Comparison of ENCODE assay signal across 22 cellular contexts in the genomic region with DNA sequence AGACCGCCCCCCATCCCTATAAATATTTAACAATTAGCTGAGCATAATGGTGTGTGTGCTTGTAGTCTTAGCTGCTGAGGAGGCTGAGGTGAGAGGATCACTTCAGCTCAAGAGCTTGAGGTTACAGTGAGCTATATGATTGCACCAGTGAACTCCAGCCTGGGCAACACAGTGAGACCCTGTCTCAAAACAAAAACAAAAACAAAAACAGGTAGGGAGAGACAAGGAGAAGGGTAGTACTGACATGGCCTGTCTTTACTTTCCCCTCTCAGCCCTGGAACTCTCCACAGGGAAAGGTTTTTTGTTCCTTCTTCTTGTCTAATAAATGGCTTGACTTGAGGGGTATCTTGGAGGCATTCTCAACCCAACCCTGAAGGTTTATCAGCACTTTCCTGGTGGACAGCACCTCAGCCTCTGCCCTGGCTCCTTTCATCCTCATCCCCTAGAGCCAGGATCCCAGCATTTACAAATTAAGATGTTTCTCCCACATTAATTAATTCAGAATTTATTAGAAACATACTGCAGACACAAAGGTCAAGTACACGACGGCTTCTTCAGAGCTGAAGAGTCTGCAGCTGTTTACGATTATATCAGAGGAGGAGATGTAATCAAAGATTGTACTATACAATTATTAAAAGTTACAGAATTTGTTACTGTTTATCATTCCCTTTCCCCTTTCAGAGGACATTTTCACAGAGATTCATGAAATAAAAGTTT.
A peak's percentile ranks its signal among the peaks of the same experiment; 100 is the strongest.
DNase-seq lines count a peak whose midpoint lies in the region; ATAC-seq and TF ChIP-seq lines count a peak whose summit lies in the region.
"Had no signal": no experiment of that assay in that cellular context is flagged by ENCODE, and none has a peak within 500 bp of the region (broad histone marks: within the 10 kb centered on the region; RNA-seq: fewer than 3 reads in every experiment).

No MANE protein-coding gene starts in this region.

- peaks cover 29% of the 10 kb centered on the region for H4K20me1 ChIP-seq in IMR-90 (ENCODE audit: insufficient read depth, low read length)

- H3K27me3 ChIP-seq in IMR-90 (ENCODE audit: control insufficient read depth, insufficient read depth, low read length) (no peaks in the 10 kb centered on the region), colonic mucosa (no peaks in the 10 kb centered on the region)
- H3K27me3 ChIP-seq: foreskin keratinocyte, transverse colon had no signal

- no peak overlapping the region for H4K8ac ChIP-seq in IMR-90 (ENCODE audit: low read depth in 2 of 2, low read length in 2 of 2)

- H4K91ac ChIP-seq in IMR-90 (ENCODE audit: insufficient read depth, low read depth, low read length): no peak overlapping the region

- H2AFZ ChIP-seq in IMR-90 (replicated peaks; ENCODE audit: low read length, poor library complexity): no peak overlapping the region

- H3K9ac ChIP-seq in IMR-90 (ENCODE audit: low read depth, low read length) (no peak overlapping the region), colonic mucosa (ENCODE audit: low read depth in 2 of 2, low read length in 2 of 2) (no peak overlapping the region)

- no peak overlapping the region for H2AK5ac ChIP-seq in IMR-90 (ENCODE audit: low read depth, low read length)

- intact Hi-C loops in IMR-90 (cut with micrococcal nuclease): no loop called here
- intact Hi-C loops in colonic mucosa (cut with DNase I): loop anchor here (10.0 kb wide), 1 partner anchor 62 kb away; no protein-coding TSS in a partner anchor

- H3K18ac ChIP-seq in IMR-90 (ENCODE audit: low read depth, low read length): no peak overlapping the region

- no peak overlapping the region for H2BK20ac ChIP-seq in IMR-90 (ENCODE audit: low read depth, low read length)

- no peak overlapping the region for H3K56ac ChIP-seq in IMR-90 (ENCODE audit: extremely low read depth, insufficient read depth, low read length)

- no peak overlapping the region for H3K23ac ChIP-seq in IMR-90 (ENCODE audit: low read depth, low read length)

- WGBS in IMR-90 (ENCODE audit: extremely low coverage in 2 of 2, insufficient read length in 1 of 2), 2 experiments: no CpG with 5 or more reads among the region's 4 CpGs

- DNase-seq in IMR-90: no peak
- peak; percentile 31 for DNase-seq in astrocyte of the hippocampus (ENCODE audit: low read depth, low spot score)
- peak; percentile 67 for DNase-seq in left kidney (ENCODE audit: low read depth, low spot score)
- DNase-seq in NCI-H2107 treated with DMSO at 0.1 percent for 48 hours (lab: John Stamatoyannopoulos, UW; ENCODE audit: unreplicated experiment): no peak
- DNase-seq in activated naive CD8-positive, alpha-beta T cell treated with anti-CD3 and anti-CD28 coated beads for 36 hours: no peak
- no peak for DNase-seq in NCI-H2196 treated with DMSO at 0.1 percent for 48 hours (lab: John Stamatoyannopoulos, UW; ENCODE audit: unreplicated experiment)
- no peak for DNase-seq in colonic mucosa
- DNase-seq: activated CD4-positive, alpha-beta T cell treated with anti-CD3 and anti-CD28 coated beads, Interleukin-2, amount 10 ng/mL, durations not matched to agents 24 days and 14 days; activated effector memory CD4-positive, alpha-beta T cell treated with Interleukin-2 at 50 U/mL for 16 hours; CD8-positive, alpha-beta memory T cell; cortex of kidney; foreskin keratinocyte; H9; mesendoderm; naive thymus-derived CD8-positive, alpha-beta T cell; NCI-H1105; NCI-H2081 treated with DMSO at 0.1 percent for 48 hours; NCI-H510A; stimulated activated naive B cell treated with anti-CD40 and anti-IgM and Interleukin-4, amounts not matched to agents 10 μg/mL and 1 μg/mL and 100 μg/mL, for 72 hours; transverse colon had no signal

- H3K36me3 ChIP-seq in IMR-90 (ENCODE audit: control insufficient read depth, insufficient read depth, low read length) (no peaks in the 10 kb centered on the region; the same call in 1 of the 2 replicates), colonic mucosa (no peaks in the 10 kb centered on the region)

- H3K36me3 Mint-ChIP-seq in stimulated activated memory B cell treated with anti-CD40 and anti-IgM and Interleukin-4, amounts not matched to agents 10 μg/mL and 1 μg/mL and 100 μg/mL, for 72 hours: peaks cover 7% of the 10 kb centered on the region
- H3K36me3 Mint-ChIP-seq in activated naive CD8-positive, alpha-beta T cell treated with anti-CD3 and anti-CD28 coated beads for 36 hours: peaks cover 3% of the 10 kb centered on the region

- ATAC-seq in IMR-90 (ENCODE audit: low read depth): peak; percentile 48; the same call in 1 of the 2 replicates
- ATAC-seq in stimulated activated memory B cell treated with anti-CD40 and anti-IgM and Interleukin-4, amounts not matched to agents 10 μg/mL and 1 μg/mL and 100 μg/mL, for 72 hours: no peak
- ATAC-seq: foreskin keratinocyte; naive thymus-derived CD8-positive, alpha-beta T cell had no signal

- dilution Hi-C loops in IMR-90 (cut with HindIII; ENCODE audit: low sequenced_read_pairs, unreplicated experiment): no loop called here

- no peak overlapping the region for H2AK9ac ChIP-seq in IMR-90 (replicated peaks; ENCODE audit: low read depth, low read length, poor library complexity)

- H2BK120ac ChIP-seq in IMR-90 (ENCODE audit: low read depth, low read length): no peak overlapping the region

- no peak overlapping the region for H2BK15ac ChIP-seq in IMR-90 (ENCODE audit: low read depth, low read length)

- BruUV-seq in IMR-90 (replicated peaks; lab: Mats Ljungman, UMichigan): no TSS peak

- no peak overlapping the region for H3K14ac ChIP-seq in IMR-90 (replicated peaks; ENCODE audit: low read depth, low read length)

- CTCF ChIA-PET in IMR-90 (lab: Yijun Ruan, JAX): no interaction called here

- H3K27ac Mint-ChIP-seq in stimulated activated memory B cell treated with anti-CD40 and anti-IgM and Interleukin-4, amounts not matched to agents 10 μg/mL and 1 μg/mL and 100 μg/mL, for 72 hours: peak overlapping the region; percentile 42
- H3K27ac Mint-ChIP-seq in activated naive CD8-positive, alpha-beta T cell treated with anti-CD3 and anti-CD28 coated beads for 36 hours: no peak overlapping the region
- H3K27ac Mint-ChIP-seq: activated CD4-positive, alpha-beta T cell treated with anti-CD3 and anti-CD28 coated beads, Interleukin-2, amount 10 ng/mL, durations not matched to agents 24 days and 14 days; H9; stimulated activated naive B cell treated with anti-CD40 and anti-IgM and Interleukin-4, amounts not matched to agents 10 μg/mL and 1 μg/mL and 100 μg/mL, for 72 hours had no signal

- TF ChIP-seq RAD21 in IMR-90 (IDR thresholded peaks at IDR 0.05; ENCODE audit: low read length): no peak

- H3K4me1 ChIP-seq in IMR-90 (ENCODE audit: control insufficient read depth, insufficient read depth, low read length): no peaks in the 10 kb centered on the region; the same call in 1 of the 2 replicates
- peaks cover 8% of the 10 kb centered on the region for H3K4me1 ChIP-seq in colonic mucosa

- H4K5ac ChIP-seq in IMR-90 (ENCODE audit: low read depth, low read length): no peak overlapping the region

- no peaks in the 10 kb centered on the region for H3K27me3 Mint-ChIP-seq in stimulated activated memory B cell treated with anti-CD40 and anti-IgM and Interleukin-4, amounts not matched to agents 10 μg/mL and 1 μg/mL and 100 μg/mL, for 72 hours
- no peaks in the 10 kb centered on the region for H3K27me3 Mint-ChIP-seq in activated naive CD8-positive, alpha-beta T cell treated with anti-CD3 and anti-CD28 coated beads for 36 hours
- H3K27me3 Mint-ChIP-seq: activated CD4-positive, alpha-beta T cell treated with anti-CD3 and anti-CD28 coated beads, Interleukin-2, amount 10 ng/mL, durations not matched to agents 24 days and 14 days; CD8-positive, alpha-beta memory T cell; naive thymus-derived CD8-positive, alpha-beta T cell; stimulated activated naive B cell treated with anti-CD40 and anti-IgM and Interleukin-4, amounts not matched to agents 10 μg/mL and 1 μg/mL and 100 μg/mL, for 72 hours had no signal

- TF ChIP-seq POLR2A in IMR-90 (IDR thresholded peaks at IDR 0.05; ENCODE audit: low read depth, low read length): no peak

- in situ Hi-C loops in IMR-90 (cut with MboI; ENCODE audit: low sequenced_read_pairs): no loop called here

- H3K79me1 ChIP-seq in IMR-90 (ENCODE audit: low read depth in 1 of 2, low read length in 2 of 2): peaks cover 31 to 44% of the 10 kb centered on the region in 2 experiments

- H3K4ac ChIP-seq in IMR-90 (ENCODE audit: low read depth, low read length): no peak overlapping the region

- H3K27ac ChIP-seq in IMR-90 (ENCODE audit: insufficient read depth, low read length): no peak overlapping the region
- no peak overlapping the region for H3K27ac ChIP-seq in colonic mucosa
- H3K27ac ChIP-seq: foreskin keratinocyte, RWPE1 had no signal

- H3K4me3 Mint-ChIP-seq in stimulated activated memory B cell treated with anti-CD40 and anti-IgM and Interleukin-4, amounts not matched to agents 10 μg/mL and 1 μg/mL and 100 μg/mL, for 72 hours: no peak overlapping the region
- no peak overlapping the region for H3K4me3 Mint-ChIP-seq in activated naive CD8-positive, alpha-beta T cell treated with anti-CD3 and anti-CD28 coated beads for 36 hours
- H3K4me3 Mint-ChIP-seq: activated CD4-positive, alpha-beta T cell treated with anti-CD3 and anti-CD28 coated beads, Interleukin-2, amount 10 ng/mL, durations not matched to agents 24 days and 14 days; CD8-positive, alpha-beta memory T cell; H9; naive thymus-derived CD8-positive, alpha-beta T cell had no signal

- peaks cover 5% of the 10 kb centered on the region for H3K9me1 ChIP-seq in IMR-90 (ENCODE audit: insufficient read depth, low read length)

- H3K9me3 ChIP-seq in IMR-90 (ENCODE audit: control insufficient read depth, insufficient read depth, low read length): no peaks in the 10 kb centered on the region
- H3K9me3 ChIP-seq in colonic mucosa: no peaks in the 10 kb centered on the region
- H3K9me3 ChIP-seq: transverse colon had no signal

- no peak overlapping the region for H2BK5ac ChIP-seq in IMR-90 (ENCODE audit: low read depth, low read length, poor library complexity, severe bottlenecking)

- no peak for TF ChIP-seq CTCF in IMR-90 (conservative IDR thresholded peaks at IDR 0.05; ENCODE audit: low read depth, low read length)
- no peak for TF ChIP-seq CTCF in colonic mucosa (IDR thresholded peaks at IDR 0.05)

- H3K9me3 Mint-ChIP-seq in stimulated activated memory B cell treated with anti-CD40 and anti-IgM and Interleukin-4, amounts not matched to agents 10 μg/mL and 1 μg/mL and 100 μg/mL, for 72 hours: no peaks in the 10 kb centered on the region
- no peaks in the 10 kb centered on the region for H3K9me3 Mint-ChIP-seq in activated naive CD8-positive, alpha-beta T cell treated with anti-CD3 and anti-CD28 coated beads for 36 hours
- H3K9me3 Mint-ChIP-seq: activated CD4-positive, alpha-beta T cell treated with anti-CD3 and anti-CD28 coated beads, Interleukin-2, amount 10 ng/mL, durations not matched to agents 24 days and 14 days; CD8-positive, alpha-beta memory T cell; H9; naive thymus-derived CD8-positive, alpha-beta T cell had no signal

- no peak overlapping the region for H3K4me3 ChIP-seq in IMR-90 (ENCODE audit: insufficient read depth, low read depth, low read length)
- no peak overlapping the region for H3K4me3 ChIP-seq in colonic mucosa
- H3K4me3 ChIP-seq: transverse colon had no signal

- H3K4me2 ChIP-seq in IMR-90 (ENCODE audit: low read depth, low read length): no peak overlapping the region

- POLR2A ChIA-PET in IMR-90 (lab: Charles Lee; ENCODE audit: unreplicated experiment): no interaction called here

- H3K4me1 Mint-ChIP-seq in stimulated activated memory B cell treated with anti-CD40 and anti-IgM and Interleukin-4, amounts not matched to agents 10 μg/mL and 1 μg/mL and 100 μg/mL, for 72 hours: peaks cover 26% of the 10 kb centered on the region
- peaks cover 9% of the 10 kb centered on the region for H3K4me1 Mint-ChIP-seq in activated naive CD8-positive, alpha-beta T cell treated with anti-CD3 and anti-CD28 coated beads for 36 hours

Comparison
In these comparisons a context has a peak if more than half of its experiments do, and no peak if none do; other contexts are left out.
1. DNase-seq: peak in astrocyte of the hippocampus (single experiment) and left kidney (single experiment); none in IMR-90 (single experiment), NCI-H2107 treated with DMSO at 0.1 percent for 48 hours (single experiment), activated naive CD8-positive, alpha-beta T cell treated with anti-CD3 and anti-CD28 coated beads for 36 hours (single experiment), NCI-H2196 treated with DMSO at 0.1 percent for 48 hours (single experiment) and colonic mucosa (single experiment).